23 cellular contexts compared by ENCODE assay signal in genomic region chr1:27353166-27353565, GRCh38. TPM values are rescaled to one million over a fixed set of nuclear protein-coding genes. Genes with fewer than 3 reads are reported as not detected.
DNase-seq lines count a peak whose midpoint lies in the region; ATAC-seq, FAIRE-seq and TF ChIP-seq lines count a peak whose summit lies in the region.
"Had no signal": no experiment of that assay in that cellular context is flagged by ENCODE, and none has a peak within 500 bp of the region (broad histone marks: within the 10 kb centered on the region; RNA-seq: fewer than 3 reads in every experiment).

No MANE protein-coding gene starts in this region.

- H3K4me3 Mint-ChIP-seq in MCF 10A (ENCODE audit: unreplicated experiment): no peak overlapping the region
- H3K4me3 Mint-ChIP-seq: CD8-positive, alpha-beta memory T cell had no signal

- no peak for ATAC-seq in K562

- no peaks in the 10 kb centered on the region for H3K9me3 Mint-ChIP-seq in MCF 10A (ENCODE audit: unreplicated experiment)
- H3K9me3 Mint-ChIP-seq: CD8-positive, alpha-beta memory T cell had no signal

- intact Hi-C loops in MCF 10A (cut with micrococcal nuclease) (no loop called here), breast epithelium (cut with DNase I; ENCODE audit: low total_unique reads) (no loop called here), K562 (cut with micrococcal nuclease) (no loop called here)

- in situ Hi-C loops in K562 (cut with MboI): no loop called here

- peak overlapping the region; percentile 54 for H3K27ac Mint-ChIP-seq in MCF 10A (ENCODE audit: low read depth, unreplicated experiment)

- H3K36me3 ChIP-seq in breast epithelium: no peaks in the 10 kb centered on the region
- H3K36me3 ChIP-seq in K562 (ENCODE audit: control insufficient read depth, insufficient read depth, low read length): peaks cover 10% of the 10 kb centered on the region; the same call in 2 of the 3 replicates
- H3K36me3 ChIP-seq in osteoblast (ENCODE audit: insufficient read depth, low read length): peaks cover 20% of the 10 kb centered on the region
- H3K36me3 ChIP-seq: BE2C had no signal

- H3K4me2 ChIP-seq in K562 (ENCODE audit: insufficient read depth, low read length): no peak overlapping the region
- H3K4me2 ChIP-seq in osteoblast (ENCODE audit: insufficient read depth, low read length): no peak overlapping the region

- no peak for TF ChIP-seq RAD21 in K562 (CRISPR knock-in tag; conservative IDR thresholded peaks at IDR 0.05 in 1 of 2, IDR thresholded peaks at IDR 0.05 in 1 of 2)

- H3K4me1 Mint-ChIP-seq in MCF 10A (ENCODE audit: insufficient read depth, unreplicated experiment): peaks cover under 1% of the 10 kb centered on the region

- peaks cover 85% of the 10 kb centered on the region for H3K36me3 Mint-ChIP-seq in MCF 10A (ENCODE audit: insufficient read depth, unreplicated experiment)

- WGBS in K562 (ENCODE audit: insufficient coverage, low coverage, missing lambda C conversion rate): 77% methylated on average over 12 of the region's 13 CpGs

- H3K4me1 ChIP-seq in breast epithelium (peaks cover 0 to 4% of the 10 kb centered on the region in 2 donors), K562 (replicated peaks in 1 of 2; ENCODE audit: control insufficient read depth in 2 of 2, insufficient read depth in 2 of 2, low read length in 2 of 2) (peaks cover 22 to 59% of the 10 kb centered on the region in 2 experiments), osteoblast (ENCODE audit: insufficient read depth, low read length) (peaks cover 2% of the 10 kb centered on the region)
- H3K4me1 ChIP-seq: BE2C had no signal

- H3K4me3 ChIP-seq in breast epithelium (no peak overlapping the region), K562 (no peak overlapping the region), osteoblast (ENCODE audit: insufficient read depth, low read length) (no peak overlapping the region)

- DNase-seq in MCF 10A (ENCODE audit: unreplicated experiment) (no peak), breast epithelium (ENCODE audit: low spot score in 2 of 2) (no peak), K562 (ENCODE audit: extremely low read depth in 1 of 4, low spot score in 3 of 4) (no peak), osteoblast (ENCODE audit: insufficient read length, low spot score, missing footprints) (peak; percentile 56), cerebellum (ENCODE audit: low spot score) (no peak)
- no peak for DNase-seq in activated effector memory CD4-positive, alpha-beta T cell treated with anti-CD3 and anti-CD28 coated beads, Interleukin-2, amount 50 U/mL, for 16 hours
- DNase-seq: 8988T; BE2C; CD8-positive, alpha-beta memory T cell; DMS79 treated with DMSO at 0.1 percent for 48 hours; H7; IMR-90; Kasumi-1; NCI-H1105 treated with DMSO at 0.1 percent for 48 hours; NCI-H1694 treated with DMSO at 0.1 percent for 48 hours; NCI-H2107; NCI-H2227 treated with DMSO at 0.1 percent for 48 hours; NCI-H524 treated with DMSO at 0.1 percent for 48 hours; SIG-M5 had no signal

- BruUV-seq in MCF 10A (replicated peaks; lab: Mats Ljungman, UMichigan) (no TSS peak), K562 (replicated peaks; lab: Mats Ljungman, UMichigan) (no TSS peak)

- no peaks in the 10 kb centered on the region for H3K9me1 ChIP-seq in K562 (ENCODE audit: control insufficient read depth, insufficient read depth, low read length)

- H2AFZ ChIP-seq in K562 (ENCODE audit: low read depth, low read length) (no peak overlapping the region), osteoblast (ENCODE audit: low read length) (no peak overlapping the region)

- no peak for TF ChIP-seq EP300 in K562 (IDR thresholded peaks at IDR 0.05; ENCODE audit: low read length)

- no peak for FAIRE-seq in K562 (lab: Jason Lieb, UNC)
- FAIRE-seq: D721Med, RCC 7860 had no signal

- peak overlapping the region in 1 of 2 experiments; percentile 56; a peak in 2 of 4 replicates for H3K9ac ChIP-seq in K562 (ENCODE audit: insufficient read depth in 1 of 2, low read depth in 2 of 2, low read length in 2 of 2)

- TF ChIP-seq POLR2A in breast epithelium (IDR thresholded peaks at IDR 0.05): no peak
- TF ChIP-seq POLR2A in K562 (conservative IDR thresholded peaks at IDR 0.05): no peak

- H3K79me2 ChIP-seq in K562 (ENCODE audit: control insufficient read depth, insufficient read depth, low read length): no peaks in the 10 kb centered on the region
- no peaks in the 10 kb centered on the region for H3K79me2 ChIP-seq in osteoblast (ENCODE audit: insufficient read depth, low read length)

- H3K9me3 ChIP-seq in breast epithelium: no peaks in the 10 kb centered on the region
- H3K9me3 ChIP-seq in K562 (replicated peaks; ENCODE audit: control insufficient read depth, insufficient read depth, low read depth, low read length): no peaks in the 10 kb centered on the region
- H3K9me3 ChIP-seq in osteoblast (ENCODE audit: low read depth, low read length): no peaks in the 10 kb centered on the region
- H3K9me3 ChIP-seq: BE2C had no signal

- no peaks in the 10 kb centered on the region for H3K27me3 ChIP-seq in breast epithelium
- no peaks in the 10 kb centered on the region for H3K27me3 ChIP-seq in K562 (ENCODE audit: control insufficient read depth in 2 of 2, insufficient read depth in 2 of 2, low read length in 2 of 2)
- H3K27me3 ChIP-seq in osteoblast (ENCODE audit: insufficient read depth, low read length): no peaks in the 10 kb centered on the region
- H3K27me3 ChIP-seq: BE2C had no signal

- TF ChIP-seq CTCF in MCF 10A (IDR thresholded peaks at IDR 0.05; ENCODE audit: unreplicated experiment): no peak
- no peak for TF ChIP-seq CTCF in breast epithelium (IDR thresholded peaks at IDR 0.05)
- TF ChIP-seq CTCF in K562 (IDR thresholded peaks at IDR 0.05 in 2 of 3, conservative IDR thresholded peaks at IDR 0.05 in 1 of 3; ENCODE audit: insufficient read depth in 2 of 3, low read depth in 1 of 3, low read length in 3 of 3): no peak
- no peak for TF ChIP-seq CTCF in osteoblast (IDR thresholded peaks at IDR 0.05; ENCODE audit: extremely low read depth, low read depth, low read length)

- no peaks in the 10 kb centered on the region for H3K27me3 Mint-ChIP-seq in MCF 10A (ENCODE audit: insufficient read depth, unreplicated experiment)

- CTCF ChIA-PET in MCF 10A (lab: Yijun Ruan, JAX) (interaction anchor here (0.6 to 2.0 kb wide), 4 partner anchors 13 to 246 kb away, joined by 3 to 12 read pairs (median 4); partner anchors contain the start of gene MAP3K6), K562 (lab: Yijun Ruan, JAX; ENCODE audit: low intra/inter-chr PET ratio) (no interaction called here)

- H3K27ac ChIP-seq in breast epithelium (no peak overlapping the region), K562 (ENCODE audit: extremely low read depth, low read depth, low read length) (no peak overlapping the region), osteoblast (ENCODE audit: low read depth, low read length) (no peak overlapping the region)

- H4K20me1 ChIP-seq in K562 (replicated peaks; ENCODE audit: control insufficient read depth, insufficient read depth, low read length) (no peaks in the 10 kb centered on the region), osteoblast (ENCODE audit: insufficient read depth, low read length) (no peaks in the 10 kb centered on the region)

- POLR2A ChIA-PET in MCF 10A (lab: Yijun Ruan, JAX): interaction anchor here (0.9 to 5.9 kb wide), 4 partner anchors 9 to 53 kb away, joined by 5 to 33 read pairs (median 16); partner anchors contain the start of genes MAP3K6 and SYTL1
- POLR2A ChIA-PET in K562 (lab: Yijun Ruan, JAX): interaction anchor here (0.6 to 4.4 kb wide), 8 partner anchors 11 to 53 kb away, joined by 3 to 19 read pairs (median 3); partner anchors contain the start of gene MAP3K6

RNA-seq across cellular contexts. Expression of gene SYTL1, which starts 11.3 kb away (rescaled TPM):
- total RNA-seq in MCF 10A (2022) (64.8 and 81.8 TPM in 2 replicates), breast epithelium (10 to 100 TPM in 2 of 3 donors, under 1 TPM in 1; 0.96 to 33.1 (median 22.3) TPM), K562 (2014; rRNA removed) (3.9 and 4.7 TPM in 2 replicates), K562 (2014; rRNA removed; fragmentation: Illumina TruSeq; extraction: Trizol) (0.55 and 0.57 TPM in 2 replicates), K562 (2015; rRNA removed; fragmentation: Illumina TruSeq; extraction: Trizol) (1.7 and 2.2 TPM in 2 replicates), K562 (2021) (6.0 and 9.3 TPM in 2 replicates), osteoblast (under 0.01 TPM in 1 of 2 replicates, not detected in the other), cerebellum (0.36 TPM)
- total RNA-seq in K562 (2011; cell fraction: chromatin; rRNA removed; ENCODE audit: low replicate concordance): 18.4 and 69.1 TPM in 2 replicates
- total RNA-seq in K562 (2011; cell fraction: nucleolus; rRNA removed): 29.5 and 45.5 TPM in 2 replicates
- 21.0 and 26.5 TPM in 2 replicates for total RNA-seq in K562 (2011; cell fraction: nucleoplasm; rRNA removed)
- polyA plus RNA-seq in K562 (2011; rRNA removed) (3.8 and 12.3 TPM in 2 replicates), K562 (2014; fragmentation: Illumina TruSeq; extraction: Trizol) (0.91 and 1.9 TPM in 2 replicates), K562 (2014; fragmentation: Nextera tagmentation; extraction: Ambion mirVana) (under 1 TPM; 0.04 to 0.27 TPM), K562 (2014; rRNA removed) (5.9 and 8.6 TPM in 2 replicates)
- polyA plus RNA-seq in K562 (2011; cell fraction: cytosol; rRNA removed): 8.4 and 14.7 TPM in 2 replicates
- 114 and 120 TPM in 2 replicates for polyA plus RNA-seq in K562 (2011; cell fraction: nucleus; rRNA removed)
- 7.0 and 32.0 TPM in 2 replicates for polyA plus RNA-seq in K562 (2012)
- 3.0 and 6.4 TPM in 2 replicates for polyA minus RNA-seq in K562 (2011; rRNA and poly(A)+ RNA removed)
- 4.6 and 14.3 TPM in 2 replicates for polyA minus RNA-seq in K562 (2011; cell fraction: cytosol; rRNA and poly(A)+ RNA removed)
- polyA minus RNA-seq in K562 (2011; cell fraction: nucleus; rRNA and poly(A)+ RNA removed): 14.7 and 18.1 TPM in 2 replicates

RNA-seq across cellular contexts. Expression of gene MAP3K6, which starts 13.6 kb away (rescaled TPM):
- total RNA-seq in MCF 10A (2022) (13.2 and 13.5 TPM in 2 replicates), breast epithelium (10 to 100 TPM; 29.4 to 67.5 (median 52.0) TPM), K562 (2014; rRNA removed) (10.1 and 14.7 TPM in 2 replicates), K562 (2014; rRNA removed; fragmentation: Illumina TruSeq; extraction: Trizol) (5.0 and 6.2 TPM in 2 replicates), K562 (2015; rRNA removed; fragmentation: Illumina TruSeq; extraction: Trizol) (7.6 and 9.5 TPM in 2 replicates), K562 (2021) (18.1 and 21.9 TPM in 2 replicates), osteoblast (25.7 and 29.8 TPM in 2 replicates), cerebellum (2.3 TPM)
- 22.7 and 88.4 TPM in 2 replicates for total RNA-seq in K562 (2011; cell fraction: chromatin; rRNA removed; ENCODE audit: low replicate concordance)
- 52.5 and 55.4 TPM in 2 replicates for total RNA-seq in K562 (2011; cell fraction: nucleolus; rRNA removed)
- 27.7 and 28.5 TPM in 2 replicates for total RNA-seq in K562 (2011; cell fraction: nucleoplasm; rRNA removed)
- polyA plus RNA-seq in K562 (2011; rRNA removed) (4.7 and 13.2 TPM in 2 replicates), K562 (2014; fragmentation: Illumina TruSeq; extraction: Trizol) (7.0 and 9.0 TPM in 2 replicates), K562 (2014; fragmentation: Nextera tagmentation; extraction: Ambion mirVana) (1 to 10 TPM in 1 of 2 experiments, under 1 TPM in 1; 0.99 to 1.5 TPM), K562 (2014; rRNA removed) (8.2 and 12.9 TPM in 2 replicates)
- polyA plus RNA-seq in K562 (2011; cell fraction: cytosol; rRNA removed): 5.5 and 6.6 TPM in 2 replicates
- 101 and 102 TPM in 2 replicates for polyA plus RNA-seq in K562 (2011; cell fraction: nucleus; rRNA removed)
- polyA plus RNA-seq in K562 (2012): 17.8 and 18.2 TPM in 2 replicates
- 3.1 and 4.9 TPM in 2 replicates for polyA minus RNA-seq in K562 (2011; rRNA and poly(A)+ RNA removed)
- 4.8 and 5.1 TPM in 2 replicates for polyA minus RNA-seq in K562 (2011; cell fraction: cytosol; rRNA and poly(A)+ RNA removed)
- polyA minus RNA-seq in K562 (2011; cell fraction: nucleus; rRNA and poly(A)+ RNA removed): 15.2 and 17.2 TPM in 2 replicates

RNA-seq across cellular contexts. Expression of gene FCN3, which starts 21.5 kb away (rescaled TPM):
- total RNA-seq in MCF 10A (2022): not detected in 2 replicates
- 10 to 100 TPM in 1 of 3 donors, 1 to 10 TPM in 2; 6.0 to 10.5 (median 7.4) TPM for total RNA-seq in breast epithelium
- not detected in 2 replicates for total RNA-seq in K562 (2011; cell fraction: chromatin; rRNA removed; ENCODE audit: low replicate concordance)
- total RNA-seq in K562 (2011; cell fraction: nucleolus; rRNA removed): not detected in 2 replicates
- not detected in 2 replicates for total RNA-seq in K562 (2011; cell fraction: nucleoplasm; rRNA removed)
- not detected in 2 replicates for total RNA-seq in K562 (2014; rRNA removed)
- not detected in 2 replicates for total RNA-seq in K562 (2014; rRNA removed; fragmentation: Illumina TruSeq; extraction: Trizol)
- total RNA-seq in K562 (2015; rRNA removed; fragmentation: Illumina TruSeq; extraction: Trizol): not detected in 2 replicates
- 0.31 and 0.49 TPM in 2 replicates for total RNA-seq in K562 (2021)
- 0.15 TPM in 1 of 2 replicates, not detected in the other for polyA plus RNA-seq in K562 (2011; rRNA removed)
- polyA plus RNA-seq in K562 (2011; cell fraction: cytosol; rRNA removed): 0.06 TPM in 1 of 2 replicates, not detected in the other
- polyA plus RNA-seq in K562 (2011; cell fraction: nucleus; rRNA removed): 0.35 TPM in 1 of 2 replicates, not detected in the other
- polyA plus RNA-seq in K562 (2012): 0.21 TPM in 1 of 2 replicates, not detected in the other
- not detected in 2 replicates for polyA plus RNA-seq in K562 (2014; fragmentation: Illumina TruSeq; extraction: Trizol)
- polyA plus RNA-seq in K562 (2014; fragmentation: Nextera tagmentation; extraction: Ambion mirVana): not detected
- polyA plus RNA-seq in K562 (2014; rRNA removed): not detected in 2 replicates
- not detected in 2 replicates for polyA minus RNA-seq in K562 (2011; rRNA and poly(A)+ RNA removed)
- polyA minus RNA-seq in K562 (2011; cell fraction: cytosol; rRNA and poly(A)+ RNA removed): not detected in 2 replicates
- not detected in 2 replicates for polyA minus RNA-seq in K562 (2011; cell fraction: nucleus; rRNA and poly(A)+ RNA removed)
- not detected in 2 replicates for total RNA-seq in osteoblast
- total RNA-seq in cerebellum: not detected
- total RNA-seq: CD8-positive, alpha-beta memory T cell; G401; HT-29; IMR-90 had no signal
- polyA plus RNA-seq: CD8-positive, alpha-beta memory T cell; IMR-90 had no signal

RNA-seq across cellular contexts. Expression of gene CD164L2, which starts 30.0 kb away (rescaled TPM):
- total RNA-seq in MCF 10A (2022): 0.23 TPM in 1 of 2 replicates, not detected in the other
- 1 to 10 TPM in 1 of 3 donors, under 1 TPM in 1, not detected in 1; 0.66 to 5.3 TPM for total RNA-seq in breast epithelium
- 2.6 and 7.4 TPM in 2 replicates for total RNA-seq in K562 (2011; cell fraction: chromatin; rRNA removed; ENCODE audit: low replicate concordance)
- total RNA-seq in K562 (2011; cell fraction: nucleolus; rRNA removed): 5.0 and 5.4 TPM in 2 replicates
- 5.1 and 5.8 TPM in 2 replicates for total RNA-seq in K562 (2011; cell fraction: nucleoplasm; rRNA removed)
- 0.29 and 0.45 TPM in 2 replicates for total RNA-seq in K562 (2014; rRNA removed)
- 0.18 TPM in 1 of 2 replicates, not detected in the other for total RNA-seq in K562 (2014; rRNA removed; fragmentation: Illumina TruSeq; extraction: Trizol)
- 0.14 and 0.19 TPM in 2 replicates for total RNA-seq in K562 (2015; rRNA removed; fragmentation: Illumina TruSeq; extraction: Trizol)
- total RNA-seq in K562 (2021): 0.49 and 0.72 TPM in 2 replicates
- polyA plus RNA-seq in K562 (2011; rRNA removed): 0.92 and 2.8 TPM in 2 replicates
- 0.92 and 1.2 TPM in 2 replicates for polyA plus RNA-seq in K562 (2011; cell fraction: cytosol; rRNA removed)
- polyA plus RNA-seq in K562 (2011; cell fraction: nucleus; rRNA removed): 15.3 and 19.6 TPM in 2 replicates
- 1.2 and 1.7 TPM in 2 replicates for polyA plus RNA-seq in K562 (2012)
- polyA plus RNA-seq in K562 (2014; fragmentation: Illumina TruSeq; extraction: Trizol): 0.31 and 0.65 TPM in 2 replicates
- polyA plus RNA-seq in K562 (2014; fragmentation: Nextera tagmentation; extraction: Ambion mirVana): under 1 TPM in 1 of 2 experiments, not detected in 1; 0.08 TPM
- 0.63 and 0.91 TPM in 2 replicates for polyA plus RNA-seq in K562 (2014; rRNA removed)
- polyA minus RNA-seq in K562 (2011; rRNA and poly(A)+ RNA removed): 0.28 and 0.57 TPM in 2 replicates
- polyA minus RNA-seq in K562 (2011; cell fraction: cytosol; rRNA and poly(A)+ RNA removed): not detected in 2 replicates
- 1.1 and 2.4 TPM in 2 replicates for polyA minus RNA-seq in K562 (2011; cell fraction: nucleus; rRNA and poly(A)+ RNA removed)
- not detected in 2 replicates for total RNA-seq in osteoblast
- not detected for total RNA-seq in cerebellum
- total RNA-seq: CD8-positive, alpha-beta memory T cell; G401; HT-29; IMR-90 had no signal
- polyA plus RNA-seq: CD8-positive, alpha-beta memory T cell; IMR-90 had no signal

RNA-seq across cellular contexts. Expression of gene TMEM222, which starts 31.2 kb away (rescaled TPM):
- 36.9 and 38.3 TPM in 2 replicates for total RNA-seq in MCF 10A (2022)
- 10 to 100 TPM; 20.0 to 28.0 (median 26.5) TPM for total RNA-seq in breast epithelium
- total RNA-seq in K562 (2011; cell fraction: chromatin; rRNA removed; ENCODE audit: low replicate concordance): 41.9 and 115 TPM in 2 replicates
- 97.1 and 98.7 TPM in 2 replicates for total RNA-seq in K562 (2011; cell fraction: nucleolus; rRNA removed)
- 77.9 and 90.1 TPM in 2 replicates for total RNA-seq in K562 (2011; cell fraction: nucleoplasm; rRNA removed)
- 36.0 and 43.6 TPM in 2 replicates for total RNA-seq in K562 (2014; rRNA removed)
- total RNA-seq in K562 (2014; rRNA removed; fragmentation: Illumina TruSeq; extraction: Trizol): 10.6 and 15.9 TPM in 2 replicates
- total RNA-seq in K562 (2015; rRNA removed; fragmentation: Illumina TruSeq; extraction: Trizol): 32.4 and 32.8 TPM in 2 replicates
- total RNA-seq in K562 (2021): 42.5 and 46.9 TPM in 2 replicates
- 32.2 and 51.8 TPM in 2 replicates for polyA plus RNA-seq in K562 (2011; rRNA removed)
- 53.0 and 80.5 TPM in 2 replicates for polyA plus RNA-seq in K562 (2011; cell fraction: cytosol; rRNA removed)
- polyA plus RNA-seq in K562 (2011; cell fraction: nucleus; rRNA removed): 111 and 157 TPM in 2 replicates
- polyA plus RNA-seq in K562 (2012): 43.9 and 66.2 TPM in 2 replicates
- polyA plus RNA-seq in K562 (2014; fragmentation: Illumina TruSeq; extraction: Trizol): 48.0 and 57.0 TPM in 2 replicates
- polyA plus RNA-seq in K562 (2014; fragmentation: Nextera tagmentation; extraction: Ambion mirVana): 10 to 100 TPM in 1 of 2 experiments, 1 to 10 TPM in 1; 6.9 to 14.4 TPM
- polyA plus RNA-seq in K562 (2014; rRNA removed): 42.4 and 43.5 TPM in 2 replicates
- polyA minus RNA-seq in K562 (2011; rRNA and poly(A)+ RNA removed): 21.8 and 30.9 TPM in 2 replicates
- 26.1 and 32.0 TPM in 2 replicates for polyA minus RNA-seq in K562 (2011; cell fraction: cytosol; rRNA and poly(A)+ RNA removed)
- 24.6 and 35.5 TPM in 2 replicates for polyA minus RNA-seq in K562 (2011; cell fraction: nucleus; rRNA and poly(A)+ RNA removed)
- 23.9 and 30.4 TPM in 2 replicates for total RNA-seq in osteoblast
- total RNA-seq in cerebellum: 13.5 TPM
